30 cellular contexts compared by ENCODE assay signal in the genomic region with DNA sequence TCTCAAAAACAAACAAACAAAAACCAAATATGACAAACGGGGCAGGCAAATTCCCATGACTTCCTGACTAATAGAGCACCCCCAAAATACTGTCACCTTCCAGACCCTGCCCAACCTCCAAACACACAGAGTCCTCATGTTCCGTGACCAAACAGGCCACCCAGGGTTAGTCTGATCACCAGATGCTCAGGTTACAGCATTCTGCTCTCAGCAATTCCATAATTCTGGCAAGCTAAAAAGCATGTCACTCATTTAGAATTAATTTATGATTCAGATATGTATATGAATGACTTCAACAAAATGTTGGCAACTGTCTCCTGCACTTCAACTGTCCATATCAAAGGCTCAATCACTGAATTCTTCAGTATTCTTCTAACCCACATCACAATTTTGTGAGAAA. TPM values are rescaled to one million over a fixed set of nuclear protein-coding genes. Genes with fewer than 3 reads are reported as not detected.
"Had no signal": no experiment of that assay in that cellular context is flagged by ENCODE, and none has a peak within 500 bp of the region (broad histone marks: within the 10 kb centered on the region; RNA-seq: fewer than 3 reads in every experiment).

No MANE protein-coding gene starts in this region.

- H3K27ac ChIP-seq: brain microvascular endothelial cell, esophagus muscularis mucosa, foreskin keratinocyte, gastrocnemius medialis, heart left ventricle had no signal

- ATAC-seq: activated CD8-positive, alpha-beta T cell treated with anti-CD3 and anti-CD28 coated beads for 36 hours; activated T-cell treated with anti-CD3 and anti-CD28 coated beads, Interleukin-2, amount 50 U/mL, for 4 hours; activated T-helper 17 cell treated with anti-CD3 and anti-CD28 coated beads, Interleukin-2, amount 50 U/mL, for 72 hours; effector memory CD8-positive, alpha-beta T cell; foreskin keratinocyte; gastrocnemius medialis; heart left ventricle had no signal

- H3K4me3 ChIP-seq: esophagus muscularis mucosa, gastrocnemius medialis, heart left ventricle had no signal

- H3K9me3 ChIP-seq: esophagus muscularis mucosa, gastrocnemius medialis, heart left ventricle had no signal

- H3K9me3 Mint-ChIP-seq: activated CD4-positive, alpha-beta T cell treated with anti-CD3 and anti-CD28 coated beads, Interleukin-2, amount 10 ng/mL, durations not matched to agents 7 days and 5 days; activated CD8-positive, alpha-beta T cell treated with anti-CD3 and anti-CD28 coated beads for 36 hours; effector memory CD8-positive, alpha-beta T cell; T-helper 2 cell treated with Interferon-gamma antibody and Interleukin-4, amounts not matched to agents 5 μg/mL and 100 μg/mL, for 36 hours had no signal

- H3K36me3 ChIP-seq: brain microvascular endothelial cell, esophagus muscularis mucosa, gastrocnemius medialis, heart left ventricle had no signal

- H3K4me1 ChIP-seq: esophagus muscularis mucosa, foreskin keratinocyte, gastrocnemius medialis, heart left ventricle had no signal

- H3K4me3 Mint-ChIP-seq: activated CD4-positive, alpha-beta T cell treated with anti-CD3 and anti-CD28 coated beads, Interleukin-2, amount 10 ng/mL, durations not matched to agents 7 days and 5 days; activated CD8-positive, alpha-beta T cell treated with anti-CD3 and anti-CD28 coated beads for 36 hours; activated naive CD8-positive, alpha-beta T cell; activated T-cell treated with anti-CD3 and anti-CD28 coated beads, Interleukin-2, amount 50 U/mL, for 4 hours; activated T-helper 17 cell treated with anti-CD3 and anti-CD28 coated beads, Interleukin-2, amount 50 U/mL, for 72 hours; effector memory CD8-positive, alpha-beta T cell; T-helper 2 cell treated with Interferon-gamma antibody and Interleukin-4, amounts not matched to agents 5 μg/mL and 100 μg/mL, for 36 hours had no signal

- H3K27ac Mint-ChIP-seq: activated CD4-positive, alpha-beta T cell treated with anti-CD3 and anti-CD28 coated beads, Interleukin-2, amount 10 ng/mL, durations not matched to agents 7 days and 5 days; activated CD8-positive, alpha-beta T cell treated with anti-CD3 and anti-CD28 coated beads for 36 hours; activated naive CD8-positive, alpha-beta T cell; activated T-helper 17 cell treated with anti-CD3 and anti-CD28 coated beads, Interleukin-2, amount 50 U/mL, for 72 hours; effector memory CD8-positive, alpha-beta T cell; T-helper 2 cell treated with Interferon-gamma antibody and Interleukin-4, amounts not matched to agents 5 μg/mL and 100 μg/mL, for 36 hours had no signal

- DNase-seq: activated CD4-positive, alpha-beta T cell treated with anti-CD3 and anti-CD28 coated beads for 1 hour; activated CD4-positive, alpha-beta T cell treated with anti-CD3 and anti-CD28 coated beads for 4 hours; activated CD4-positive, alpha-beta T cell treated with anti-CD3 and anti-CD28 coated beads, Interleukin-2, amount 10 ng/mL, durations not matched to agents 7 days and 5 days; activated CD4-positive, alpha-beta T cell treated with anti-CD3 and anti-CD28 coated beads, Interleukin-2, amount 50 U/mL, for 4 hours; activated CD4-positive, CD25-positive, alpha-beta regulatory T cell; activated CD8-positive, alpha-beta memory T cell treated with anti-CD3 and anti-CD28 coated beads for 24 hours; activated CD8-positive, alpha-beta T cell treated with anti-CD3 and anti-CD28 coated beads for 36 hours; activated effector memory CD4-positive, alpha-beta T cell treated with Interleukin-2 at 50 U/mL for 16 hours; activated gamma-delta T cell treated with Interleukin-2 at 50 U/mL for 16 hours; activated naive CD4-positive, alpha-beta T cell treated with anti-CD3 and anti-CD28 coated beads, Interleukin-2, amount 50 U/mL, for 16 hours; activated naive CD4-positive, alpha-beta T cell treated with Interleukin-2 at 50 U/mL for 16 hours; activated T-cell treated with anti-CD3 and anti-CD28 coated beads, Interleukin-2, amount 50 U/mL, for 4 hours; amniotic stem cell; anterior cingulate cortex; brain microvascular endothelial cell; caudate nucleus; cortex of kidney; dermis blood vessel endothelial cell; effector CD4-positive, alpha-beta T cell; effector memory CD8-positive, alpha-beta T cell; erythroblast; foreskin keratinocyte; gastrocnemius medialis; glutamatergic neuron; heart left ventricle; hypothalamus had no signal

RNA-seq across cellular contexts. Expression of gene ZIC5, which starts 52.4 kb away (rescaled TPM):
- total RNA-seq: activated CD4-positive, alpha-beta T cell treated with anti-CD3 and anti-CD28 coated beads, Interleukin-2, amount 10 ng/mL, durations not matched to agents 7 days and 5 days; activated CD8-positive, alpha-beta T cell treated with anti-CD3 and anti-CD28 coated beads for 36 hours; activated T-cell treated with anti-CD3 and anti-CD28 coated beads, Interleukin-2, amount 50 U/mL, for 4 hours; esophagus muscularis mucosa; foreskin keratinocyte; gastrocnemius medialis; heart left ventricle had no signal
